9 cellular contexts compared by ENCODE assay signal in the genomic region with DNA sequence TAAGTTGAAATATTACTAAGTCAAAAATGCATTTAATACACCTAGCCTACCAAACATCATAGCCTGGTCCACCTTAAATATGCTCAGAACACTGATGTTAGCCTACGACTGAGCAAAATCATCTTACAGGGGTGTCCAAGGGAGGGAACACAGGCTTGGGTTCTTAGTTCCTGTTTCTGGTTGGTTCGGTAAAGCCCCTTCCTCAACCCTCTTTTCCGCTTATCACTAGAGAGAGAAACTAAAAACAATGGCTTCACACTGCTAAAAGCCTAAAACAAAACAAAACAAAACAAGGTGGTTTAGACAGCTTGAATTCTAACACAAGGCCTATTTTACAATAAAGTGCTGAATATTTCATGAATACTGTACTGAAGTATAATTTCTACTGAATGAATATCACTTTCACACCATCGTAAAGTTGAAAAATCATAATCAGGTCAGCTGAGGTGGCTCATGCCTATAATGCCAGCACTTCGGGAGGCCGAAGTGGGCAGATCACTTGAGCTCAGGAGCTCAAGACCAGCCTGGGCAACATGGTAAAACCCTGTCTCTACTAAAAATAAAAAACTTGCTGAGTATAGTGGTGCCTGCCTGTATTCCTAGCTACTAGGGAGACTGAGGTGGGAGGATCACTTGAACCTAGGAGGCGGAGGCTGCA.
DNase-seq lines count a peak whose midpoint lies in the region; ATAC-seq and TF ChIP-seq lines count a peak whose summit lies in the region.
"Had no signal": no experiment of that assay in that cellular context is flagged by ENCODE, and none has a peak within 500 bp of the region (broad histone marks: within the 10 kb centered on the region; RNA-seq: fewer than 3 reads in every experiment).

No MANE protein-coding gene starts in this region.

- H3K27me3 Mint-ChIP-seq in osteocyte (ENCODE audit: unreplicated experiment) (no peaks in the 10 kb centered on the region), glutamatergic neuron (ENCODE audit: unreplicated experiment) (no peaks in the 10 kb centered on the region)

- H3K4me3 Mint-ChIP-seq in osteocyte (ENCODE audit: unreplicated experiment) = no peak overlapping the region
- H3K4me3 Mint-ChIP-seq in glutamatergic neuron (ENCODE audit: unreplicated experiment) = no peak overlapping the region
- H3K4me3 Mint-ChIP-seq: nephron had no signal

- H3K36me3 Mint-ChIP-seq in osteocyte (ENCODE audit: unreplicated experiment) (peaks cover 2% of the 10 kb centered on the region), glutamatergic neuron (ENCODE audit: unreplicated experiment) (no peaks in the 10 kb centered on the region)

- H3K9me3 Mint-ChIP-seq in osteocyte (ENCODE audit: unreplicated experiment) (no peaks in the 10 kb centered on the region), glutamatergic neuron (ENCODE audit: unreplicated experiment) (no peaks in the 10 kb centered on the region)

- peak overlapping the region; percentile 11 for H3K27ac Mint-ChIP-seq in osteocyte (ENCODE audit: unreplicated experiment)
- H3K27ac Mint-ChIP-seq in glutamatergic neuron (ENCODE audit: unreplicated experiment) = no peak overlapping the region

- TF ChIP-seq CTCF in NB4 (IDR thresholded peaks at IDR 0.05; ENCODE audit: low read depth, low read length) (no peak), osteocyte (IDR thresholded peaks at IDR 0.05) (no peak), glutamatergic neuron (IDR thresholded peaks at IDR 0.05; ENCODE audit: partially characterized antibody, unreplicated experiment) (no peak)

- no peak for TF ChIP-seq POLR2A in NB4 (IDR thresholded peaks at IDR 0.05; ENCODE audit: extremely low read depth, insufficient read length)

- H3K4me1 Mint-ChIP-seq in osteocyte (ENCODE audit: unreplicated experiment) (peaks cover 41% of the 10 kb centered on the region), glutamatergic neuron (ENCODE audit: low read depth, unreplicated experiment) (no peaks in the 10 kb centered on the region)

- ATAC-seq in GM19023 (IDR thresholded peaks at IDR 0.05; ENCODE audit: unreplicated experiment) (peak; percentile 94), HG02610 (IDR thresholded peaks at IDR 0.05; ENCODE audit: unreplicated experiment) (peak; percentile 81)

- H3K4me3 ChIP-seq in NB4 (ENCODE audit: low read depth, low read length) = no peak overlapping the region
- H3K4me3 ChIP-seq: SK-N-MC had no signal

- DNase-seq in NB4 (ENCODE audit: low read depth) (peak; percentile 77), osteocyte (ENCODE audit: extremely low spot score, unreplicated experiment) (no peak), NCI-H345 treated with DMSO at 0.1 percent for 48 hours (lab: John Stamatoyannopoulos, UW; ENCODE audit: unreplicated experiment) (no peak), glutamatergic neuron (no peak), NCI-H128 (lab: John Stamatoyannopoulos, UW; ENCODE audit: unreplicated experiment) (no peak)
